In the genomic region with DNA sequence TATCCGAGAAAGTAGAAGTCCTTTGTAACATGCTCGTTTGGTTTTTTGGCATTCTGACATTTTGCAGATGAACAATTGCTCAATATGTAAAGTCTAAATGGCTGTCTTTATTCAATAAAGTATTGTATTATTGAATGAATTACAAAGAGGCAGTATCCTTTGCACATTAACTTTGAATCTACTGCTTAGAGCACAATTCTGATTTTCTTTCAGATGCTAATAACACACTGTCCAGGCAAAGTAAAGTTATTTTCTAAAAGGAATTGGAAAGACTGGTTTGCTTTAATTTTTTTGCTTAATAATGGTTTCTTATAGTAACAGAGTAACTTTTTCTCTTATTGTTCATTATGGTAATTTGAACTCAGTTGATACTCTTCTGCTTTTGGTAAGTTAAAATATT, we compare ENCODE assay signal across 29 cellular contexts.
DNase-seq lines count a peak whose midpoint lies in the region; FAIRE-seq lines count a peak whose summit lies in the region.
"Had no signal": no experiment of that assay in that cellular context is flagged by ENCODE, and none has a peak within 500 bp of the region (broad histone marks: within the 10 kb centered on the region; RNA-seq: fewer than 3 reads in every experiment).

No MANE protein-coding gene starts in this region.

- peak; percentile 48 for FAIRE-seq in frontal cortex (lab: Jason Lieb, UNC)
- no peak for FAIRE-seq in RCC 7860 (lab: Jason Lieb, UNC)
- FAIRE-seq: A204.1, A549, D721Med had no signal

- DNase-seq in foreskin melanocyte: peak; percentile 56
- DNase-seq in frontal cortex (ENCODE audit: low spot score in 2 of 2): no peak
- DNase-seq in globus pallidus (ENCODE audit: low spot score): peak; percentile 23
- DNase-seq in RCC 7860 (ENCODE audit: low spot score): no peak
- DNase-seq in activated T-cell treated with anti-CD3 and anti-CD28 coated beads, Interleukin-2, amount 50 U/mL, for 48 hours: no peak
- no peak for DNase-seq in activated naive CD4-positive, alpha-beta T cell treated with anti-CD3 and anti-CD28 coated beads, Interleukin-2, amount 50 U/mL, for 16 hours
- DNase-seq: 8988T; ACHN; AML-193; BE2C; C1 segment of cervical spinal cord; Caco-2; Calu3; CD4-positive, alpha-beta memory T cell; CD4-positive, alpha-beta T cell; CD4-positive, CD25-positive, alpha-beta regulatory T cell; CD8-positive, alpha-beta memory T cell; CD8-positive, alpha-beta T cell; COR-L47; DMS 273 treated with DMSO at 0.1 percent for 48 hours; DMS153; DMS53; DMS79; DMS79 treated with DMSO at 0.1 percent for 48 hours; DND-41; EL had no signal

Comparison
In these comparisons a context has a peak if more than half of its experiments do, and no peak if none do; other contexts are left out.
1. DNase-seq: peak in foreskin melanocyte (single experiment) and globus pallidus (single experiment); none in frontal cortex (0 of 2), RCC 7860 (single experiment), activated T-cell treated with anti-CD3 and anti-CD28 coated beads, Interleukin-2, amount 50 U/mL, for 48 hours (0 of 2) and activated naive CD4-positive, alpha-beta T cell treated with anti-CD3 and anti-CD28 coated beads, Interleukin-2, amount 50 U/mL, for 16 hours (single experiment).